Comparison of ENCODE assay signal across 1 cellular context in the genomic region with DNA sequence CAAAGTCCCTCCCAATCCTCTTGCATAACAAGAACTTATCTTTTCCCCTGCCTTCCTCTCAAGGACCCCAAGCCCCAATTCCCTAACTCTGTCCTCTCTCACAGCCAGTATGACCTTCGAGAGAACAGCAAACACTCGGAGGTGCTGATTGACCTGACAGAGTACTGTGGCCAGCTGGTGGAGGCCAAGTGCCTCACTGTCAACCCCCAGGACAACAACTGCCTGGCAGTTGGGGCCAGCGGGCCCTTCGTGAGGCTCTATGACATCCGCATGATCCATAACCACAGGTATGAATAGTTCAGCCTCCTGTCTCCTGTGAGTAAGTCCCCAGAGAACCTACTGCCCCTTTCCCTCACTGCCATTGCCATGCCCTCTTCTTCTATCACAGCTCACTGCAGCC.
TF ChIP-seq lines count a peak whose summit lies in the region.

No MANE protein-coding gene starts in this region.

TF ChIP-seq in IMR-90, 13 proteins besides CTCF, POLR2A, EP300 and RAD21:
- TF ChIP-seq RFX5 (IDR thresholded peaks at IDR 0.05; ENCODE audit: low read depth, low read length) (no peak), CHD1 (IDR thresholded peaks at IDR 0.05; ENCODE audit: low read depth, low read length) (no peak), BHLHE40 (IDR thresholded peaks at IDR 0.05; ENCODE audit: low read depth, low read length) (no peak), CEBPB (IDR thresholded peaks at IDR 0.05; ENCODE audit: low read depth, low read length) (no peak), SMC3 (IDR thresholded peaks at IDR 0.05; ENCODE audit: low read depth, low read length) (no peak), FOS (IDR thresholded peaks at IDR 0.05; ENCODE audit: low read depth, low read length) (no peak), MAFK (IDR thresholded peaks at IDR 0.05; ENCODE audit: low read depth, low read length) (no peak), NFE2L2 (IDR thresholded peaks at IDR 0.05; ENCODE audit: low read depth, low read length) (no peak), MAZ (IDR thresholded peaks at IDR 0.05; ENCODE audit: borderline replicate concordance, low read depth, low read length) (no peak), MXI1 (IDR thresholded peaks at IDR 0.05; ENCODE audit: borderline replicate concordance, low read depth, low read length) (no peak), RCOR1 (IDR thresholded peaks at IDR 0.05; ENCODE audit: insufficient replicate concordance, low read length) (no peak)
- TF ChIP-seq, protein P1, sequence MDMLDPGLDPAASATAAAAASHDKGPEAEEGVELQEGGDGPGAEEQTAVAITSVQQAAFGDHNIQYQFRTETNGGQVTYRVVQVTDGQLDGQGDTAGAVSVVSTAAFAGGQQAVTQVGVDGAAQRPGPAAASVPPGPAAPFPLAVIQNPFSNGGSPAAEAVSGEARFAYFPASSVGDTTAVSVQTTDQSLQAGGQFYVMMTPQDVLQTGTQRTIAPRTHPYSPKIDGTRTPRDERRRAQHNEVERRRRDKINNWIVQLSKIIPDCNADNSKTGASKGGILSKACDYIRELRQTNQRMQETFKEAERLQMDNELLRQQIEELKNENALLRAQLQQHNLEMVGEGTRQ (IDR thresholded peaks at IDR 0.05; ENCODE audit: low read depth, low read length): no peak
- TF ChIP-seq, protein P2, sequence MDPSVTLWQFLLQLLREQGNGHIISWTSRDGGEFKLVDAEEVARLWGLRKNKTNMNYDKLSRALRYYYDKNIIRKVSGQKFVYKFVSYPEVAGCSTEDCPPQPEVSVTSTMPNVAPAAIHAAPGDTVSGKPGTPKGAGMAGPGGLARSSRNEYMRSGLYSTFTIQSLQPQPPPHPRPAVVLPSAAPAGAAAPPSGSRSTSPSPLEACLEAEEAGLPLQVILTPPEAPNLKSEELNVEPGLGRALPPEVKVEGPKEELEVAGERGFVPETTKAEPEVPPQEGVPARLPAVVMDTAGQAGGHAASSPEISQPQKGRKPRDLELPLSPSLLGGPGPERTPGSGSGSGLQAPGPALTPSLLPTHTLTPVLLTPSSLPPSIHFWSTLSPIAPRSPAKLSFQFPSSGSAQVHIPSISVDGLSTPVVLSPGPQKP (IDR thresholded peaks at IDR 0.05; ENCODE audit: borderline replicate concordance, low read depth, low read length): no peak
